11 cellular contexts compared by ENCODE assay signal in genomic region chr1:147579532-147580199, GRCh38. TPM values are rescaled to one million over a fixed set of nuclear protein-coding genes. Genes with fewer than 3 reads are reported as not detected.
DNase-seq lines count a peak whose midpoint lies in the region; FAIRE-seq and TF ChIP-seq lines count a peak whose summit lies in the region.
"Had no signal": no experiment of that assay in that cellular context is flagged by ENCODE, and none has a peak within 500 bp of the region (broad histone marks: within the 10 kb centered on the region; RNA-seq: fewer than 3 reads in every experiment).

No MANE protein-coding gene starts in this region.

- POLR2A ChIA-PET in CD8-positive, alpha-beta memory T cell (lab: Charles Lee): no interaction called here

- no peak overlapping the region for H3K4me2 ChIP-seq in fibroblast of lung (ENCODE audit: extremely low read depth, insufficient read depth, low read length)

- H3K36me3 ChIP-seq in fibroblast of lung (ENCODE audit: control insufficient read depth, insufficient read depth, low read length): no peaks in the 10 kb centered on the region
- H3K36me3 ChIP-seq in small intestine (ENCODE audit: control insufficient read depth in 2 of 2, insufficient read depth in 2 of 2, low read length in 2 of 2): no peaks in the 10 kb centered on the region
- H3K36me3 ChIP-seq in CD8-positive, alpha-beta memory T cell (ENCODE audit: insufficient read depth, low read length): no peaks in the 10 kb centered on the region

- no peaks in the 10 kb centered on the region for H4K20me1 ChIP-seq in fibroblast of lung (ENCODE audit: control insufficient read depth, extremely low read depth, insufficient read depth, low read length)

- no peaks in the 10 kb centered on the region for H3K9me3 ChIP-seq in fibroblast of lung (ENCODE audit: control insufficient read depth, insufficient read depth, low read depth, low read length)
- no peaks in the 10 kb centered on the region for H3K9me3 ChIP-seq in small intestine (ENCODE audit: control insufficient read depth, low read depth)
- H3K9me3 ChIP-seq in CD8-positive, alpha-beta memory T cell (ENCODE audit: low read length): no peaks in the 10 kb centered on the region

- 4 to 33% (median 21%) methylated on average over 6 of the region's 6 CpGs for WGBS in small intestine, 3 donors

- no peak overlapping the region for H3K9ac ChIP-seq in fibroblast of lung (ENCODE audit: insufficient read depth, low read length)

- CTCF ChIA-PET in CD8-positive, alpha-beta memory T cell (lab: Charles Lee): no interaction called here

- H2AFZ ChIP-seq in fibroblast of lung (ENCODE audit: low read length): no peak overlapping the region

- DNase-seq in NCI-H510A treated with DMSO at 0.1 percent for 48 hours (lab: John Stamatoyannopoulos, UW): peak; percentile 28
- DNase-seq in NCI-H510A (lab: John Stamatoyannopoulos, UW): no peak
- peak; percentile 91 for DNase-seq in RCC 7860 (ENCODE audit: low spot score)
- DNase-seq in fibroblast of lung (ENCODE audit: low read depth in 2 of 2): peak; percentile 38 to 78
- peak; percentile 58 for DNase-seq in small intestine
- DNase-seq in CD8-positive, alpha-beta memory T cell: no peak
- DNase-seq in GM19240 (ENCODE audit: insufficient read length, low spot score): no peak
- no peak for DNase-seq in globus pallidus (ENCODE audit: low spot score)
- DNase-seq: activated CD8-positive, alpha-beta memory T cell treated with anti-CD3 and anti-CD28 coated beads, Interleukin-2, amount 10 ng/mL, durations not matched to agents 7 days and 5 days had no signal

- FAIRE-seq in RCC 7860 (lab: Jason Lieb, UNC): peak; percentile 94
- no peak for FAIRE-seq in small intestine (lab: Jason Lieb, UNC)
- FAIRE-seq: GM18507 had no signal

- H3K27me3 Mint-ChIP-seq in CD8-positive, alpha-beta memory T cell: peaks cover 37 to 73% of the 10 kb centered on the region in 2 donors

- H3K27ac Mint-ChIP-seq in CD8-positive, alpha-beta memory T cell: no peak overlapping the region
- H3K27ac Mint-ChIP-seq: activated CD8-positive, alpha-beta memory T cell treated with anti-CD3 and anti-CD28 coated beads, Interleukin-2, amount 10 ng/mL, durations not matched to agents 7 days and 5 days had no signal

- no peaks in the 10 kb centered on the region for H3K79me2 ChIP-seq in fibroblast of lung (ENCODE audit: control insufficient read depth, insufficient read depth, low read length)

- no peak overlapping the region for H3K27ac ChIP-seq in fibroblast of lung (ENCODE audit: insufficient read depth, low read length)
- H3K27ac ChIP-seq in small intestine (ENCODE audit: low read depth in 1 of 2, low read length in 1 of 2): peak overlapping the region in 1 of 2 donors; percentile 28
- H3K27ac ChIP-seq in CD8-positive, alpha-beta memory T cell (ENCODE audit: low read depth, low read length): no peak overlapping the region
- H3K27ac ChIP-seq: epithelial cell of prostate had no signal

- H3K4me3 Mint-ChIP-seq in CD8-positive, alpha-beta memory T cell: peak overlapping the region in 3 of 7 donors; percentile 7 to 36 (median 10)
- H3K4me3 Mint-ChIP-seq: activated CD8-positive, alpha-beta memory T cell treated with anti-CD3 and anti-CD28 coated beads, Interleukin-2, amount 10 ng/mL, durations not matched to agents 7 days and 5 days had no signal

- H3K4me1 ChIP-seq in fibroblast of lung (ENCODE audit: control insufficient read depth, extremely low read depth, insufficient read depth, low read length) (no peaks in the 10 kb centered on the region), small intestine (ENCODE audit: control insufficient read depth in 2 of 2, insufficient read depth in 1 of 2, low read depth in 1 of 2, low read length in 1 of 2) (peaks cover 0 to 6% of the 10 kb centered on the region in 2 donors)
- peaks cover 23% of the 10 kb centered on the region for H3K4me1 ChIP-seq in CD8-positive, alpha-beta memory T cell (ENCODE audit: insufficient read depth, low read length)

- H3K36me3 Mint-ChIP-seq in CD8-positive, alpha-beta memory T cell: no peaks in the 10 kb centered on the region
- H3K36me3 Mint-ChIP-seq: activated CD8-positive, alpha-beta memory T cell treated with anti-CD3 and anti-CD28 coated beads, Interleukin-2, amount 10 ng/mL, durations not matched to agents 7 days and 5 days had no signal

- TF ChIP-seq CTCF in fibroblast of lung (conservative IDR thresholded peaks at IDR 0.05 in 1 of 2, IDR thresholded peaks at IDR 0.05 in 1 of 2; ENCODE audit: low read depth in 1 of 2, low read length in 2 of 2): no peak

- H3K4me3 ChIP-seq in fibroblast of lung (replicated peaks in 1 of 4; ENCODE audit: control extremely low read depth in 1 of 4, insufficient read depth in 1 of 4, low read depth in 3 of 4, low read length in 4 of 4) (no peak overlapping the region), small intestine (ENCODE audit: low read depth in 1 of 2, low read length in 2 of 2) (no peak overlapping the region)
- no peak overlapping the region for H3K4me3 ChIP-seq in CD8-positive, alpha-beta memory T cell (ENCODE audit: low read length)

- no peaks in the 10 kb centered on the region for H3K9me3 Mint-ChIP-seq in CD8-positive, alpha-beta memory T cell

- peaks cover 20 to 29% (median 24%) of the 10 kb centered on the region in 3 donors for H3K4me1 Mint-ChIP-seq in CD8-positive, alpha-beta memory T cell

- H3K27me3 ChIP-seq in fibroblast of lung (ENCODE audit: control insufficient read depth, insufficient read depth, low read length) (no peaks in the 10 kb centered on the region), small intestine (ENCODE audit: control insufficient read depth in 2 of 2, insufficient read depth in 2 of 2, low read length in 2 of 2) (peaks cover 0 to under 1% of the 10 kb centered on the region in 2 donors)
- H3K27me3 ChIP-seq in CD8-positive, alpha-beta memory T cell (ENCODE audit: insufficient read depth, low read length, poor library complexity, severe bottlenecking): peaks cover 17% of the 10 kb centered on the region

RNA-seq across cellular contexts. Expression of gene BCL9, which starts 38.4 kb away (rescaled TPM):
- 2.6 and 5.4 TPM in 2 replicates for total RNA-seq in fibroblast of lung
- polyA plus RNA-seq in fibroblast of lung (4.8 and 9.7 TPM in 2 replicates), small intestine (1 to 10 TPM; 1.6 to 7.7 (median 2.9) TPM)
- polyA plus RNA-seq in fibroblast of lung (2012): 8.1 and 9.7 TPM in 2 replicates
- 7.5 and 10.4 TPM in 2 replicates for polyA minus RNA-seq in fibroblast of lung (ENCODE audit: low replicate concordance)
- 10 to 100 TPM; 19.2 to 23.9 TPM for total RNA-seq in CD8-positive, alpha-beta memory T cell
- polyA plus RNA-seq in CD8-positive, alpha-beta memory T cell: 4.4 TPM

Comparison
In these comparisons a context has a peak if more than half of its experiments do, and no peak if none do; other contexts are left out.
1. DNase-seq: peak in NCI-H510A treated with DMSO at 0.1 percent for 48 hours (single experiment), RCC 7860 (single experiment), fibroblast of lung (2 of 2) and small intestine (single experiment); none in NCI-H510A (single experiment), CD8-positive, alpha-beta memory T cell (0 of 5), GM19240 (single experiment) and globus pallidus (single experiment).